In genomic region chr2:190545756-190546385, GRCh38 we compare ENCODE assay signal across 16 cellular contexts. TPM values are rescaled to one million over a fixed set of nuclear protein-coding genes. Genes with fewer than 3 reads are reported as not detected.
DNase-seq lines count a peak whose midpoint lies in the region; ATAC-seq and TF ChIP-seq lines count a peak whose summit lies in the region.
"Had no signal": no experiment of that assay in that cellular context is flagged by ENCODE, and none has a peak within 500 bp of the region (broad histone marks: within the 10 kb centered on the region; RNA-seq: fewer than 3 reads in every experiment).

No MANE protein-coding gene starts in this region.

- no peaks in the 10 kb centered on the region for H3K36me3 ChIP-seq in SJSA1
- no peaks in the 10 kb centered on the region for H3K36me3 ChIP-seq in lower lobe of right lung
- H3K36me3 ChIP-seq in tibial artery, result peaks cover 0 to 4% (median 0%) of the 10 kb centered on the region in 3 donors
- H3K36me3 ChIP-seq in thyroid gland, result no peaks in the 10 kb centered on the region
- H3K36me3 ChIP-seq in naive thymus-derived CD4-positive, alpha-beta T cell (ENCODE audit: control insufficient read depth in 2 of 3, insufficient read depth in 3 of 3, low read length in 3 of 3), result no peaks in the 10 kb centered on the region

- 0 out of 2 replicates have a peak, but pooled peaks cover 3% of the 10 kb centered on the region for H3K4me1 ChIP-seq in SJSA1 (replicated peaks)
- no peaks in the 10 kb centered on the region for H3K4me1 ChIP-seq in lower lobe of right lung
- peaks cover 0 to 26% (median 0%) of the 10 kb centered on the region in 4 donors for H3K4me1 ChIP-seq in tibial artery
- H3K4me1 ChIP-seq in thyroid gland, result no peaks in the 10 kb centered on the region
- no peaks in the 10 kb centered on the region for H3K4me1 ChIP-seq in naive thymus-derived CD4-positive, alpha-beta T cell (ENCODE audit: control insufficient read depth in 2 of 2, insufficient read depth in 2 of 2, low read length in 2 of 2)

- peak overlapping the region; percentile 95 for H3K27ac Mint-ChIP-seq in chondrocyte (ENCODE audit: unreplicated experiment)
- H3K27ac Mint-ChIP-seq in naive thymus-derived CD4-positive, alpha-beta T cell, result no peak overlapping the region
- H3K27ac Mint-ChIP-seq: activated B cell treated with CpG ODN at 0.5 μM for 24 hours; CD4-positive, CD25-positive, alpha-beta regulatory T cell had no signal

- no peak for ATAC-seq in lower lobe of right lung
- no peak for ATAC-seq in naive thymus-derived CD4-positive, alpha-beta T cell
- ATAC-seq: left lobe of liver, natural killer cell, PC-3 had no signal

- H3K9me3 ChIP-seq in SJSA1 (replicated peaks), result no peaks in the 10 kb centered on the region
- peaks cover 15% of the 10 kb centered on the region for H3K9me3 ChIP-seq in lower lobe of right lung
- peaks cover 0 to 14% (median 6%) of the 10 kb centered on the region in 3 donors for H3K9me3 ChIP-seq in tibial artery
- H3K9me3 ChIP-seq in thyroid gland, result no peaks in the 10 kb centered on the region
- H3K9me3 ChIP-seq in naive thymus-derived CD4-positive, alpha-beta T cell (ENCODE audit: control insufficient read depth in 2 of 3, low read length in 3 of 3), result no peaks in the 10 kb centered on the region

- peaks cover 9% of the 10 kb centered on the region for H3K36me3 Mint-ChIP-seq in chondrocyte (ENCODE audit: low read depth)
- H3K36me3 Mint-ChIP-seq in naive thymus-derived CD4-positive, alpha-beta T cell, result peaks cover 5 to 29% (median 15%) of the 10 kb centered on the region in 5 donors

- CTCF ChIA-PET in naive thymus-derived CD4-positive, alpha-beta T cell (lab: Charles Lee), result no interaction called here

- TF ChIP-seq POLR2A in thyroid gland (IDR thresholded peaks at IDR 0.05), result no peak

- peak overlapping the region; percentile 65 for H3K4me3 Mint-ChIP-seq in chondrocyte (ENCODE audit: unreplicated experiment)
- no peak overlapping the region for H3K4me3 Mint-ChIP-seq in naive thymus-derived CD4-positive, alpha-beta T cell
- H3K4me3 Mint-ChIP-seq: activated B cell treated with CpG ODN at 0.5 μM for 24 hours; CD4-positive, CD25-positive, alpha-beta regulatory T cell; natural killer cell had no signal

- WGBS in thyroid gland, 2 donors, result 76 to 77% methylated on average over 4 of the region's 4 CpGs

- DNase-seq in SJSA1 (ENCODE audit: low read depth in 1 of 2, low spot score in 2 of 2) (peak in 1 of 2 experiments; percentile 65), chondrocyte (ENCODE audit: low spot score) (no peak), lower lobe of right lung (no peak), tibial artery (no peak), thyroid gland (no peak), NCI-H510A (lab: John Stamatoyannopoulos, UW) (no peak)
- DNase-seq in naive thymus-derived CD4-positive, alpha-beta T cell, result no peak
- DNase-seq: activated B cell treated with CpG ODN at 0.5 μM for 24 hours; CD4-positive, CD25-positive, alpha-beta regulatory T cell; central memory CD4-positive, alpha-beta T cell; natural killer cell; NCI-H2029; NCI-H524 treated with DMSO at 0.1 percent for 48 hours; PC-3; stimulated activated CD4-positive, alpha-beta T cell treated with anti-CD3 and anti-CD28 coated beads, Interleukin-4, amount 100 ng/mL, for 24 hours had no signal

- H3K4me3 ChIP-seq in SJSA1 (peak overlapping the region; percentile 15), lower lobe of right lung (peak overlapping the region; percentile 12), tibial artery (peak overlapping the region; percentile 39 to 42), thyroid gland (replicated peaks in 1 of 3) (peak overlapping the region in 1 of 3 donors; percentile 26)
- H3K4me3 ChIP-seq in naive thymus-derived CD4-positive, alpha-beta T cell (ENCODE audit: low read length), result no peak overlapping the region

- no peaks in the 10 kb centered on the region for H3K27me3 Mint-ChIP-seq in chondrocyte (ENCODE audit: low read depth)
- no peaks in the 10 kb centered on the region for H3K27me3 Mint-ChIP-seq in naive thymus-derived CD4-positive, alpha-beta T cell
- H3K27me3 Mint-ChIP-seq: activated B cell treated with CpG ODN at 0.5 μM for 24 hours; CD4-positive, CD25-positive, alpha-beta regulatory T cell had no signal

- intact Hi-C loops in lower lobe of right lung (cut with DNase I), result no loop called here
- intact Hi-C loops in tibial artery (cut with DNase I; ENCODE audit: low total_unique reads), result no loop called here
- intact Hi-C loops in thyroid gland (cut with DNase I), result no loop called here
- intact Hi-C loops in naive thymus-derived CD4-positive, alpha-beta T cell (cut with micrococcal nuclease), result no loop called here

- POLR2A ChIA-PET in naive thymus-derived CD4-positive, alpha-beta T cell (lab: Charles Lee), result interaction anchor here (2.3 kb wide), 1 partner anchor 12 kb away, joined by 7 read pairs; the partner anchor contains the start of gene NEMP2

- no peak for TF ChIP-seq CTCF in chondrocyte (IDR thresholded peaks at IDR 0.05)
- no peak for TF ChIP-seq CTCF in lower lobe of right lung (IDR thresholded peaks at IDR 0.05)
- no peak for TF ChIP-seq CTCF in tibial artery (IDR thresholded peaks at IDR 0.05)
- TF ChIP-seq CTCF in thyroid gland (IDR thresholded peaks at IDR 0.05), result no peak

- H3K4me1 Mint-ChIP-seq in chondrocyte (ENCODE audit: low read depth), result peaks cover 48% of the 10 kb centered on the region
- H3K4me1 Mint-ChIP-seq in naive thymus-derived CD4-positive, alpha-beta T cell, result peaks cover 0 to 4% (median 0%) of the 10 kb centered on the region in 7 donors
- H3K4me1 Mint-ChIP-seq: activated B cell treated with CpG ODN at 0.5 μM for 24 hours had no signal

- H3K9me3 Mint-ChIP-seq in chondrocyte (ENCODE audit: low read depth), result peaks cover 19% of the 10 kb centered on the region
- H3K9me3 Mint-ChIP-seq in naive thymus-derived CD4-positive, alpha-beta T cell, result peaks cover 3 to 22% (median 17%) of the 10 kb centered on the region in 11 donors

- H3K27ac ChIP-seq in SJSA1, result peak overlapping the region; percentile 79
- H3K27ac ChIP-seq in lower lobe of right lung, result no peak overlapping the region
- peak overlapping the region; percentile 58 to 82 for H3K27ac ChIP-seq in tibial artery
- no peak overlapping the region for H3K27ac ChIP-seq in thyroid gland
- H3K27ac ChIP-seq in naive thymus-derived CD4-positive, alpha-beta T cell (ENCODE audit: low read depth, low read length), result no peak overlapping the region

- H3K27me3 ChIP-seq in SJSA1 (replicated peaks) (no peaks in the 10 kb centered on the region), lower lobe of right lung (ENCODE audit: low read depth) (no peaks in the 10 kb centered on the region), tibial artery (no peaks in the 10 kb centered on the region), thyroid gland (no peaks in the 10 kb centered on the region)
- H3K27me3 ChIP-seq in naive thymus-derived CD4-positive, alpha-beta T cell (ENCODE audit: control insufficient read depth in 2 of 2, insufficient read depth in 2 of 2, low read length in 2 of 2), result no peaks in the 10 kb centered on the region

RNA-seq across cellular contexts. Expression of gene NEMP2, which starts 11.3 kb away (rescaled TPM):
- 16.7 and 16.9 TPM in 2 replicates for total RNA-seq in SJSA1 (2014; rRNA removed; shearing (Covaris generic))
- total RNA-seq in chondrocyte (7.9 to 9.6 TPM (median 8.9 TPM) in 3 replicates), lower lobe of right lung (9.5 TPM), thyroid gland (1 to 10 TPM; 5.6 to 9.0 (median 7.3) TPM)
- total RNA-seq in naive thymus-derived CD4-positive, alpha-beta T cell, result 10 to 100 TPM; 11.1 to 30.8 (median 18.4) TPM
- 10 to 100 TPM; 10.0 to 13.4 TPM for polyA plus RNA-seq in naive thymus-derived CD4-positive, alpha-beta T cell

Comparison
In these comparisons a context has a peak if more than half of its experiments do, and no peak if none do; other contexts are left out.
1. H3K27ac ChIP-seq: peak in SJSA1 (single experiment) and tibial artery (2 of 2); none in lower lobe of right lung (single experiment), thyroid gland (0 of 3) and naive thymus-derived CD4-positive, alpha-beta T cell (single experiment).